In the genomic region with DNA sequence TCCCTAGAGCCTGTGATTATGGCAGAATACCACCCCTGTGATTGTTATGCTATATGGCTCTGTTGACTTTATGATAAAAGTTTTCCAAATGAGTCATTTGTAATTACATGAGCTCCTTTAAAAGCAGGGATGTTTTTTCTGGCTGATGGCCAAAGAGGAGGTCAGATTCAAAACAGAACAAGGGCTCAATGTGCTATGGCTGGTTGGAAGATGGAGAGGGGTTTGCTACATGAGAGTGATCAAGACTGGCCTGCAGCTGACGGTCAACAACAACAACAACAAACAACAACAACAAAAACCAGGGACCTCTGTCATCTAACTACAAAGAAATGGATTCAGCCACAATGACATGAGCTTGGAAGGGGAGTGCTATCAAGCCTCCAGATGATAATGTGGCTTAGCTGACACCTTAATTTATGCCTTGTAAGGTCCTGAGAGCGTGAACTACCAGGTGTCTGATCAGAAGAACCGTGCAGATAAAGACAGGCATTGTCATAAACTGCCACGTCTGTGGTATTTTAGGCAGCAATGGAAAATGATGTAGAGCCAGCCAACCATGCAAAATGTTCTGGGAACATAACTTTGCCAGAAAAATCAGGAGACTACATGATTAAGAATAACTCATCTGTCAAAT, we compare ENCODE assay signal across 9 cellular contexts. TPM values are rescaled to one million over a fixed set of nuclear protein-coding genes. Genes with fewer than 3 reads are reported as not detected.
DNase-seq lines count a peak whose midpoint lies in the region; ATAC-seq, FAIRE-seq and TF ChIP-seq lines count a peak whose summit lies in the region.
"Had no signal": no experiment of that assay in that cellular context is flagged by ENCODE, and none has a peak within 500 bp of the region (broad histone marks: within the 10 kb centered on the region; RNA-seq: fewer than 3 reads in every experiment).

No MANE protein-coding gene starts in this region.

- H3K4me1 ChIP-seq in HAP-1 (peaks cover 7% of the 10 kb centered on the region), H1 (replicated peaks in 1 of 4; ENCODE audit: control insufficient read depth in 3 of 4, insufficient read depth in 4 of 4, low read length in 3 of 4) (peaks cover 0 to 15% (median 0%) of the 10 kb centered on the region in 4 experiments; a peak in 4 of 7 replicates)

- H3K18ac ChIP-seq in H1 (ENCODE audit: extremely low read depth, low read length): no peak overlapping the region

- H2BK5ac ChIP-seq in H1 (ENCODE audit: low read depth, low read length): no peak overlapping the region

- CTCF ChIA-PET in H1 (lab: Charles Lee; ENCODE audit: partially characterized antibody): interaction anchor here (1.1 to 1.6 kb wide), 3 partner anchors 18 to 76 kb away, joined by 3 to 6 read pairs (median 5); no protein-coding TSS in a partner anchor

- TF ChIP-seq EP300 in H1 (IDR thresholded peaks at IDR 0.05; ENCODE audit: borderline replicate concordance in 1 of 2, low read depth in 2 of 2, low read length in 2 of 2): no peak

- no peak overlapping the region for H3K56ac ChIP-seq in H1 (replicated peaks; ENCODE audit: insufficient read length, low read depth, low read length)

- H3K27me3 ChIP-seq in HAP-1 (ENCODE audit: low read depth) (peaks cover 23% of the 10 kb centered on the region; the same call in 1 of the 2 replicates), H1 (replicated peaks in 1 of 4; ENCODE audit: control insufficient read depth in 3 of 4, extremely low read depth in 1 of 4, insufficient read depth in 3 of 4, low read length in 3 of 4) (no peaks in the 10 kb centered on the region)

- H2AK5ac ChIP-seq in H1 (ENCODE audit: low read depth, low read length): no peak overlapping the region

- H2BK15ac ChIP-seq in H1 (ENCODE audit: low read length): peak overlapping the region; percentile 83

- POLR2A ChIA-PET in H1 (lab: Charles Lee; ENCODE audit: partially characterized antibody): no interaction called here

- H3K14ac ChIP-seq in H1 (ENCODE audit: insufficient read length): no peak overlapping the region

- no peak overlapping the region for H4K8ac ChIP-seq in H1 (ENCODE audit: extremely low read depth, insufficient read depth, low read length)

- H4K5ac ChIP-seq in H1 (ENCODE audit: insufficient read length, low read depth, low read length): no peak overlapping the region

- no peak overlapping the region for H2BK20ac ChIP-seq in H1 (ENCODE audit: low read length)

- H3K4ac ChIP-seq in H1 (replicated peaks; ENCODE audit: insufficient read length, low read depth, low read length): no peak overlapping the region

- TF ChIP-seq RAD21 in H1 (IDR thresholded peaks at IDR 0.05 in 1 of 2, conservative IDR thresholded peaks at IDR 0.05 in 1 of 2; ENCODE audit: low read depth in 2 of 2, low read length in 2 of 2): no peak

- in situ Hi-C loops in HAP-1 (cut with MboI; ENCODE audit: low sequenced_read_pairs): no loop called here

- H3K27ac ChIP-seq in H1 (ENCODE audit: low read depth, low read length): no peak overlapping the region

- no peaks in the 10 kb centered on the region for H3K23me2 ChIP-seq in H1 (ENCODE audit: low read depth, low read length)

- H3K9ac ChIP-seq in H1 (replicated peaks in 1 of 4; ENCODE audit: extremely low read depth in 1 of 4, low read depth in 3 of 4, low read length in 3 of 4): no peak overlapping the region

- DNase-seq in HAP-1 (ENCODE audit: low spot score in 2 of 2) (peak; percentile 56 to 69), NCI-H345 treated with DMSO at 0.1 percent for 48 hours (lab: John Stamatoyannopoulos, UW; ENCODE audit: unreplicated experiment) (peak; percentile 78), H1 (ENCODE audit: low read depth in 1 of 2, low spot score in 2 of 2) (no peak), retinal pigment epithelial cell (ENCODE audit: low read depth) (peak; percentile 77)
- no peak for DNase-seq in activated CD4-positive, alpha-beta T cell treated with anti-CD3 and anti-CD28 coated beads, Interleukin-2, amount 50 U/mL, for 4 hours
- DNase-seq in stimulated activated naive CD4-positive, alpha-beta T cell treated with Interleukin-2 at 50 U/mL for 16 hours (lab: John Stamatoyannopoulos, UW): no peak
- DNase-seq in effector CD4-positive, alpha-beta T cell: no peak

- no peak for FAIRE-seq in H1 (lab: Jason Lieb, UNC)

- no peaks in the 10 kb centered on the region for H4K20me1 ChIP-seq in H1 (replicated peaks in 1 of 2; ENCODE audit: control insufficient read depth in 1 of 2, insufficient read depth in 2 of 2, low read length in 2 of 2)

- no peak for TF ChIP-seq POLR2A in H1 (IDR thresholded peaks at IDR 0.05; ENCODE audit: control extremely low read depth in 1 of 2, low read depth in 2 of 2, low read length in 2 of 2)

- H2BK120ac ChIP-seq in H1 (replicated peaks; ENCODE audit: low read depth, low read length): no peak overlapping the region

- WGBS in H1 (ENCODE audit: extremely low coverage in 1 of 2, insufficient coverage in 1 of 2, insufficient read length in 1 of 2, insufficient replicate concordance in 2 of 2, low coverage in 1 of 2, low lambda C conversion rate in 2 of 2, missing lambda C conversion rate in 1 of 2), 2 experiments: 88% methylated on average over 4 of the region's 4 CpGs; no CpG with 5 or more reads in 1 of the 2 experiments

- no peak overlapping the region for H4K91ac ChIP-seq in H1 (replicated peaks; ENCODE audit: insufficient read length, low read length)

- TF ChIP-seq CTCF in H1 (IDR thresholded peaks at IDR 0.05; ENCODE audit: control extremely low read depth in 1 of 3, insufficient read depth in 1 of 3, low read depth in 1 of 3, low read length in 3 of 3) (no peak), retinal pigment epithelial cell (conservative IDR thresholded peaks at IDR 0.05; ENCODE audit: low read depth, low read length) (no peak)

- H3K4me2 ChIP-seq in H1 (ENCODE audit: insufficient read depth in 1 of 2, low read depth in 2 of 2, low read length in 2 of 2): no peak overlapping the region

- H3K4me3 ChIP-seq in HAP-1 (no peak overlapping the region), H1 (ENCODE audit: extremely low read depth in 1 of 4, insufficient read depth in 2 of 4, low read depth in 3 of 4, low read length in 4 of 4) (no peak overlapping the region), retinal pigment epithelial cell (ENCODE audit: low read length) (no peak overlapping the region)

- H2BK12ac ChIP-seq in H1 (ENCODE audit: low read depth, low read length): no peak overlapping the region

- H3K36me3 ChIP-seq in HAP-1 (replicated peaks): no peaks in the 10 kb centered on the region
- no peaks in the 10 kb centered on the region for H3K36me3 ChIP-seq in H1 (ENCODE audit: control insufficient read depth in 2 of 4, insufficient read depth in 4 of 4, low read length in 3 of 4)

- H3K79me2 ChIP-seq in H1 (ENCODE audit: control insufficient read depth in 1 of 2, insufficient read depth in 2 of 2, low read length in 2 of 2): no peaks in the 10 kb centered on the region

- no peak for ATAC-seq in GM21367 (IDR thresholded peaks at IDR 0.05; ENCODE audit: unreplicated experiment)

- H3K9me3 ChIP-seq in HAP-1 (no peaks in the 10 kb centered on the region), H1 (ENCODE audit: insufficient read depth in 2 of 2, low read depth in 1 of 2, low read length in 1 of 2) (no peaks in the 10 kb centered on the region)

- no peak overlapping the region for H3K23ac ChIP-seq in H1 (ENCODE audit: insufficient read length)

- H3K79me1 ChIP-seq in H1 (ENCODE audit: low read depth, low read length): no peaks in the 10 kb centered on the region

- H2AFZ ChIP-seq in H1 (ENCODE audit: low read length): 0 out of 2 replicates have a peak overlapping the region, but pooled peaks have one; percentile 8

TF ChIP-seq in H1, 55 proteins besides CTCF, POLR2A, EP300 and RAD21 (continues in another document):
- TF ChIP-seq RNF2 (IDR thresholded peaks at IDR 0.05; ENCODE audit: borderline replicate concordance, low read depth, low read length, missing control alignments, poor library complexity, severe bottlenecking) (no peak), SUZ12 (IDR thresholded peaks at IDR 0.05; ENCODE audit: low read length) (no peak), JUN (IDR thresholded peaks at IDR 0.05; ENCODE audit: low read depth, low read length) (no peak), TAF1 (IDR thresholded peaks at IDR 0.05; ENCODE audit: low read depth, low read length) (no peak), GABPA (IDR thresholded peaks at IDR 0.05; ENCODE audit: borderline replicate concordance, insufficient read depth, low read length) (no peak), EGR1 (IDR thresholded peaks at IDR 0.05; ENCODE audit: borderline replicate concordance, low read depth, low read length) (no peak)

RNA-seq across cellular contexts. Expression of a gene that starts 47.2 kb away (rescaled TPM):
- total RNA-seq in H1 (2021; fragmentation: NEBNext Ultra II Directional; extraction: Animal tissue kit (Norgen Biotek cat#: 25700)): 0.33 and 0.34 TPM in 2 replicates
- polyA plus RNA-seq in H1 (2011; rRNA removed): 0.03 and 0.09 TPM in 2 replicates
- 0.17 TPM for polyA plus RNA-seq in H1 (2011; cell fraction: cytosol; rRNA removed)
- 0.09 TPM for polyA plus RNA-seq in H1 (2011; cell fraction: nucleus; rRNA removed)
- polyA plus RNA-seq in H1 (2012, experiment 1 of 2): 0.07 to 0.18 TPM (median 0.10 TPM) in 3 of 4 replicates, not detected in the other
- polyA plus RNA-seq in H1 (2012, experiment 2 of 2): not detected
- polyA plus RNA-seq in H1 (2013, experiment 1 of 2): 0.08 TPM
- 0.11 TPM for polyA plus RNA-seq in H1 (2013, experiment 2 of 2)
- 0.32 TPM in 1 of 2 replicates, not detected in the other for polyA minus RNA-seq in H1 (2011; rRNA and poly(A)+ RNA removed)
- polyA minus RNA-seq in H1 (2011; cell fraction: cytosol; rRNA and poly(A)+ RNA removed): not detected
- 0.20 TPM for polyA minus RNA-seq in H1 (2011; cell fraction: nucleus; rRNA and poly(A)+ RNA removed)
- total RNA-seq: liver had no signal
- polyA plus RNA-seq: liver had no signal

Comparison
In these comparisons a context has a peak if more than half of its experiments do, and no peak if none do; other contexts are left out.
1. DNase-seq: peak in HAP-1 (2 of 2), NCI-H345 treated with DMSO at 0.1 percent for 48 hours (single experiment) and retinal pigment epithelial cell (single experiment); none in H1 (0 of 2), activated CD4-positive, alpha-beta T cell treated with anti-CD3 and anti-CD28 coated beads, Interleukin-2, amount 50 U/mL, for 4 hours (0 of 2), stimulated activated naive CD4-positive, alpha-beta T cell treated with Interleukin-2 at 50 U/mL for 16 hours (single experiment) and effector CD4-positive, alpha-beta T cell (single experiment).